Comparison of ENCODE assay signal across 1 cellular context in the genomic region with DNA sequence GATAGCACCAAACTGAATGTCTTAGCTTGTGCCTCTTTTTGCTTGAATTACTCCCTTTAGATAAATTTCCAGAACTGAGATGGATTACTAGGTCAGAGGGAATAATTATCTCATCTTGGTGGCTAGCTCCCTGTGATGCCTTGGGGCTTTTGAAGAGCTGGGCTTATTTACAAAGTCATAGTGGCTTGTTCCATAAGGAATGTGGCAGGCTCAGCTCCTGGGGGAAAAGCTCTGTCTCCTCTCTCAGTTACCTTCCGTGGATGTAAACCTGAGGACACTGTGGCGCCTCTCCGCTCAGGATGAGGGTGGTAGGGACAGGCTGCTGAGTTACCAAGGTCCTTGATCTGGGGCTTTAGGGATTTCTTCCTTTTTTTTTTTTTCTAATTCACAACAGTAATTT.
TF ChIP-seq lines count a peak whose summit lies in the region.

No MANE protein-coding gene starts in this region.

TF ChIP-seq in IMR-90, 13 proteins besides CTCF, POLR2A, EP300 and RAD21:
- TF ChIP-seq CEBPB (IDR thresholded peaks at IDR 0.05; ENCODE audit: low read depth, low read length) (no peak), RFX5 (IDR thresholded peaks at IDR 0.05; ENCODE audit: low read depth, low read length) (no peak), BHLHE40 (IDR thresholded peaks at IDR 0.05; ENCODE audit: low read depth, low read length) (no peak), FOS (IDR thresholded peaks at IDR 0.05; ENCODE audit: low read depth, low read length) (no peak), MAZ (IDR thresholded peaks at IDR 0.05; ENCODE audit: borderline replicate concordance, low read depth, low read length) (no peak), MAFK (IDR thresholded peaks at IDR 0.05; ENCODE audit: low read depth, low read length) (no peak)
- TF ChIP-seq, protein P1, sequence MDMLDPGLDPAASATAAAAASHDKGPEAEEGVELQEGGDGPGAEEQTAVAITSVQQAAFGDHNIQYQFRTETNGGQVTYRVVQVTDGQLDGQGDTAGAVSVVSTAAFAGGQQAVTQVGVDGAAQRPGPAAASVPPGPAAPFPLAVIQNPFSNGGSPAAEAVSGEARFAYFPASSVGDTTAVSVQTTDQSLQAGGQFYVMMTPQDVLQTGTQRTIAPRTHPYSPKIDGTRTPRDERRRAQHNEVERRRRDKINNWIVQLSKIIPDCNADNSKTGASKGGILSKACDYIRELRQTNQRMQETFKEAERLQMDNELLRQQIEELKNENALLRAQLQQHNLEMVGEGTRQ (IDR thresholded peaks at IDR 0.05; ENCODE audit: low read depth, low read length), result no peak
